In genomic region chr9:129997706-129998105, GRCh38 we compare ENCODE assay signal across 8 cellular contexts. TPM values are rescaled to one million over a fixed set of nuclear protein-coding genes. Genes with fewer than 3 reads are reported as not detected.
DNase-seq lines count a peak whose midpoint lies in the region; ATAC-seq and TF ChIP-seq lines count a peak whose summit lies in the region.
"Not testable (repeated sequence)": the region's sequence is repeated elsewhere in the genome, so short reads cannot be mapped to it uniquely, and the experiment has no call there.

No MANE protein-coding gene starts in this region.

- intact Hi-C loops in activated B cell treated with CpG ODN at 0.5 μM for 24 hours (cut with micrococcal nuclease); naive thymus-derived CD4-positive, alpha-beta T cell (cut with micrococcal nuclease); stomach (cut with DNase I; ENCODE audit: low total_unique reads): not testable (repeated sequence)
- intact Hi-C loops in dendritic cell treated with granulocyte-macrophage colony-stimulating factor and Interleukin-4, amounts not matched to agents 40 ng/mL and 50 ng/mL, for 4 days (cut with micrococcal nuclease), result loop anchor here (5.0 kb wide), 1 partner anchor 40 kb away; no protein-coding TSS in a partner anchor

- DNase-seq in Daoy (ENCODE audit: low read depth), result peak; percentile 29
- DNase-seq in MG63, result peak; percentile 44
- DNase-seq in activated B cell treated with CpG ODN at 0.5 μM for 24 hours; naive thymus-derived CD4-positive, alpha-beta T cell; stomach: not testable (repeated sequence)
- DNase-seq in activated CD8-positive, alpha-beta memory T cell treated with anti-CD3 and anti-CD28 coated beads, Interleukin-2, amount 50 U/mL, for 48 hours, result peak; percentile 46

- H3K4me1 Mint-ChIP-seq in activated B cell treated with CpG ODN at 0.5 μM for 24 hours, result peaks cover 78% of the 10 kb centered on the region
- peaks cover 72% of the 10 kb centered on the region for H3K4me1 Mint-ChIP-seq in activated naive CD4-positive, alpha-beta T cell treated with anti-CD3 and anti-CD28 coated beads, Interleukin-2, amount 50 U/mL, for 24 hours
- peaks cover 42% of the 10 kb centered on the region for H3K4me1 Mint-ChIP-seq in dendritic cell treated with granulocyte-macrophage colony-stimulating factor and Interleukin-4, amounts not matched to agents 40 ng/mL and 50 ng/mL, for 4 days (ENCODE audit: low read depth)
- H3K4me1 Mint-ChIP-seq in naive thymus-derived CD4-positive, alpha-beta T cell, result peaks cover 43 to 80% (median 72%) of the 10 kb centered on the region in 7 donors

- not testable (repeated sequence) for H3K36me3 ChIP-seq in MG63; naive thymus-derived CD4-positive, alpha-beta T cell (ENCODE audit: control insufficient read depth in 2 of 3, insufficient read depth in 3 of 3, low read length in 3 of 3); stomach

- 90 to 97% (median 94%) methylated on average over 3 of the region's 3 CpGs for WGBS in stomach, 5 donors

- CTCF ChIA-PET in activated B cell treated with CpG ODN at 0.5 μM for 24 hours (lab: Charles Lee); naive thymus-derived CD4-positive, alpha-beta T cell (lab: Charles Lee): not testable (repeated sequence)

- not testable (repeated sequence) for H3K4me3 Mint-ChIP-seq in activated B cell treated with CpG ODN at 0.5 μM for 24 hours; activated naive CD4-positive, alpha-beta T cell treated with anti-CD3 and anti-CD28 coated beads, Interleukin-2, amount 50 U/mL, for 24 hours; dendritic cell treated with granulocyte-macrophage colony-stimulating factor and Interleukin-4, amounts not matched to agents 40 ng/mL and 50 ng/mL, for 4 days; naive thymus-derived CD4-positive, alpha-beta T cell

- H3K9me3 ChIP-seq in MG63; naive thymus-derived CD4-positive, alpha-beta T cell (ENCODE audit: control insufficient read depth in 2 of 3, low read length in 3 of 3); stomach: not testable (repeated sequence)

- peak overlapping the region; percentile 87 for H3K27ac Mint-ChIP-seq in activated B cell treated with CpG ODN at 0.5 μM for 24 hours
- H3K27ac Mint-ChIP-seq in activated naive CD4-positive, alpha-beta T cell treated with anti-CD3 and anti-CD28 coated beads, Interleukin-2, amount 50 U/mL, for 24 hours, result peak overlapping the region; percentile 55
- peak overlapping the region; percentile 32 for H3K27ac Mint-ChIP-seq in dendritic cell treated with granulocyte-macrophage colony-stimulating factor and Interleukin-4, amounts not matched to agents 40 ng/mL and 50 ng/mL, for 4 days
- H3K27ac Mint-ChIP-seq in naive thymus-derived CD4-positive, alpha-beta T cell, result peak overlapping the region in 6 of 9 donors; percentile 9 to 96 (median 48)

- POLR2A ChIA-PET in activated B cell treated with CpG ODN at 0.5 μM for 24 hours (lab: Charles Lee), result interaction anchor here (17.1 to 20.4 kb wide), 4 partner anchors 6 to 42 kb away, joined by 455 to 680 read pairs (median 538); partner anchors contain the start of gene FNBP1
- POLR2A ChIA-PET in naive thymus-derived CD4-positive, alpha-beta T cell (lab: Charles Lee), result interaction anchor here (1.0 to 1.5 kb wide), 2 partner anchors 9 to 35 kb away, joined by 3 to 5 read pairs; no protein-coding TSS in a partner anchor

- not testable (repeated sequence) for TF ChIP-seq EP300 in stomach (IDR thresholded peaks at IDR 0.05)

- ATAC-seq in activated B cell treated with CpG ODN at 0.5 μM for 24 hours (ENCODE audit: low read depth); naive thymus-derived CD4-positive, alpha-beta T cell: not testable (repeated sequence)

- H3K4me3 ChIP-seq in MG63; naive thymus-derived CD4-positive, alpha-beta T cell (ENCODE audit: low read length); stomach: not testable (repeated sequence)

- not testable (repeated sequence) for TF ChIP-seq CTCF in activated B cell treated with CpG ODN at 0.5 μM for 24 hours (IDR thresholded peaks at IDR 0.05); stomach (IDR thresholded peaks at IDR 0.05)

- TF ChIP-seq POLR2A in stomach (IDR thresholded peaks at IDR 0.05), result not testable (repeated sequence)

- H3K9me3 Mint-ChIP-seq in activated B cell treated with CpG ODN at 0.5 μM for 24 hours; activated naive CD4-positive, alpha-beta T cell treated with anti-CD3 and anti-CD28 coated beads, Interleukin-2, amount 50 U/mL, for 24 hours; dendritic cell treated with granulocyte-macrophage colony-stimulating factor and Interleukin-4, amounts not matched to agents 40 ng/mL and 50 ng/mL, for 4 days; naive thymus-derived CD4-positive, alpha-beta T cell: not testable (repeated sequence)

- H3K27me3 ChIP-seq in MG63; naive thymus-derived CD4-positive, alpha-beta T cell (ENCODE audit: control insufficient read depth in 2 of 2, insufficient read depth in 2 of 2, low read length in 2 of 2); stomach: not testable (repeated sequence)

- H3K27me3 Mint-ChIP-seq in activated B cell treated with CpG ODN at 0.5 μM for 24 hours; activated naive CD4-positive, alpha-beta T cell treated with anti-CD3 and anti-CD28 coated beads, Interleukin-2, amount 50 U/mL, for 24 hours; dendritic cell treated with granulocyte-macrophage colony-stimulating factor and Interleukin-4, amounts not matched to agents 40 ng/mL and 50 ng/mL, for 4 days; naive thymus-derived CD4-positive, alpha-beta T cell: not testable (repeated sequence)

- H3K27ac ChIP-seq in naive thymus-derived CD4-positive, alpha-beta T cell (ENCODE audit: low read depth, low read length), result peak overlapping the region; percentile 1
- H3K27ac ChIP-seq in stomach, result peak overlapping the region in 3 of 5 donors; percentile 16 to 84 (median 83)

- H3K36me3 Mint-ChIP-seq in activated B cell treated with CpG ODN at 0.5 μM for 24 hours (ENCODE audit: low read depth), result peaks cover 63% of the 10 kb centered on the region
- H3K36me3 Mint-ChIP-seq in activated naive CD4-positive, alpha-beta T cell treated with anti-CD3 and anti-CD28 coated beads, Interleukin-2, amount 50 U/mL, for 24 hours, result peaks cover 22% of the 10 kb centered on the region
- H3K36me3 Mint-ChIP-seq in dendritic cell treated with granulocyte-macrophage colony-stimulating factor and Interleukin-4, amounts not matched to agents 40 ng/mL and 50 ng/mL, for 4 days (ENCODE audit: low read depth), result peaks cover 44% of the 10 kb centered on the region
- peaks cover 5 to 28% (median 11%) of the 10 kb centered on the region in 5 donors for H3K36me3 Mint-ChIP-seq in naive thymus-derived CD4-positive, alpha-beta T cell

- peaks cover 55 to 61% of the 10 kb centered on the region in 2 donors for H3K4me1 ChIP-seq in naive thymus-derived CD4-positive, alpha-beta T cell (ENCODE audit: control insufficient read depth in 2 of 2, insufficient read depth in 2 of 2, low read length in 2 of 2)
- H3K4me1 ChIP-seq in stomach, result peaks cover 13 to 73% (median 44%) of the 10 kb centered on the region in 4 donors

RNA-seq across cellular contexts. Expression of gene FNBP1, which starts 45.3 kb away (rescaled TPM):
- total RNA-seq in Daoy (2014; rRNA removed; shearing (Covaris generic)), result 15.8 and 18.2 TPM in 2 replicates
- 18.9 and 28.1 TPM in 2 replicates for total RNA-seq in MG63 (2014; rRNA removed; shearing (Covaris generic); ENCODE audit: low replicate concordance)
- total RNA-seq in activated B cell treated with CpG ODN at 0.5 μM for 24 hours, result 454 and 501 TPM in 2 replicates
- 100 to 1,000 TPM; 160 to 207 (median 174) TPM for total RNA-seq in naive thymus-derived CD4-positive, alpha-beta T cell
- 100 to 1,000 TPM; 138 to 160 TPM for polyA plus RNA-seq in naive thymus-derived CD4-positive, alpha-beta T cell
- total RNA-seq in stomach, result 100 to 1,000 TPM in 1 of 5 donors, 10 to 100 TPM in 4; 52.7 to 129 (median 69.6) TPM
- 10 to 100 TPM in 2 of 3 donors, 1 to 10 TPM in 1; 9.0 to 19.7 (median 10.4) TPM for polyA plus RNA-seq in stomach

RNA-seq across cellular contexts. Expression of gene GPR107, which starts 56.0 kb away (rescaled TPM):
- total RNA-seq in Daoy (2014; rRNA removed; shearing (Covaris generic)), result 16.6 and 19.9 TPM in 2 replicates
- 10.9 and 11.8 TPM in 2 replicates for total RNA-seq in MG63 (2014; rRNA removed; shearing (Covaris generic); ENCODE audit: low replicate concordance)
- total RNA-seq in activated B cell treated with CpG ODN at 0.5 μM for 24 hours (17.7 and 19.6 TPM in 2 replicates), stomach (10 to 100 TPM in 4 of 5 donors, 1 to 10 TPM in 1; 5.3 to 37.8 (median 21.4) TPM)
- 10 to 100 TPM; 21.6 to 24.0 (median 22.8) TPM for total RNA-seq in naive thymus-derived CD4-positive, alpha-beta T cell
- 1 to 10 TPM; 2.8 to 3.0 TPM for polyA plus RNA-seq in naive thymus-derived CD4-positive, alpha-beta T cell
- 1 to 10 TPM; 3.4 to 7.9 (median 6.4) TPM for polyA plus RNA-seq in stomach

Comparison
In these comparisons a context has a peak if more than half of its experiments do, and no peak if none do; other contexts are left out.
1. H3K27ac Mint-ChIP-seq: peak in every context shown above with its lines; median percentile 87 in activated B cell treated with CpG ODN at 0.5 μM for 24 hours; 55 in activated naive CD4-positive, alpha-beta T cell treated with anti-CD3 and anti-CD28 coated beads, Interleukin-2, amount 50 U/mL, for 24 hours; 48 in naive thymus-derived CD4-positive, alpha-beta T cell; 32 in dendritic cell treated with granulocyte-macrophage colony-stimulating factor and Interleukin-4, amounts not matched to agents 40 ng/mL and 50 ng/mL, for 4 days.